In genomic region chr20:41136336-41136694, GRCh38 we compare ENCODE assay signal across 8 cellular contexts. TPM values are rescaled to one million over a fixed set of nuclear protein-coding genes. Genes with fewer than 3 reads are reported as not detected.
DNase-seq lines count a peak whose midpoint lies in the region; ATAC-seq and TF ChIP-seq lines count a peak whose summit lies in the region.

No MANE protein-coding gene starts in this region.

- no peaks in the 10 kb centered on the region for H3K9me3 ChIP-seq in KOPT-K1 (ENCODE audit: insufficient read depth, low read length, poor library complexity, severe bottlenecking)

- no peaks in the 10 kb centered on the region for H3K9me3 Mint-ChIP-seq in chondrocyte (ENCODE audit: low read depth)
- no peaks in the 10 kb centered on the region for H3K9me3 Mint-ChIP-seq in naive thymus-derived CD8-positive, alpha-beta T cell

- POLR2A ChIA-PET in naive thymus-derived CD8-positive, alpha-beta T cell (lab: Charles Lee), result interaction anchor here (0.7 to 16.1 kb wide), 7 partner anchors 8 to 204 kb away, joined by 3 to 734 read pairs (median 4); no protein-coding TSS in a partner anchor

- H3K4me3 Mint-ChIP-seq in chondrocyte (ENCODE audit: unreplicated experiment), result peak overlapping the region; percentile 70
- H3K4me3 Mint-ChIP-seq in naive thymus-derived CD8-positive, alpha-beta T cell, result peak overlapping the region; percentile 85 to 96 (median 93)

- DNase-seq in chondrocyte (ENCODE audit: low spot score), result no peak
- no peak for DNase-seq in naive thymus-derived CD8-positive, alpha-beta T cell
- DNase-seq in inferior parietal cortex (ENCODE audit: extremely low spot score), result no peak
- DNase-seq in OCI-M1 (lab: John Stamatoyannopoulos, UW), result no peak
- DNase-seq in activated CD8-positive, alpha-beta memory T cell treated with anti-CD3 and anti-CD28 coated beads, Interleukin-2, amount 50 U/mL, for 48 hours, result no peak

- H3K36me3 ChIP-seq in KOPT-K1 (ENCODE audit: insufficient read depth, low read length), result peaks cover 19% of the 10 kb centered on the region; the same call in 1 of the 2 replicates

- H3K27ac ChIP-seq in C4-2B, result peak overlapping the region; percentile 88
- peak overlapping the region; percentile 81 for H3K27ac ChIP-seq in KOPT-K1 (ENCODE audit: low read depth, low read length, poor library complexity, severe bottlenecking)

- H3K27me3 Mint-ChIP-seq in chondrocyte (ENCODE audit: low read depth), result no peaks in the 10 kb centered on the region
- no peaks in the 10 kb centered on the region for H3K27me3 Mint-ChIP-seq in naive thymus-derived CD8-positive, alpha-beta T cell

- no peak for ATAC-seq in naive thymus-derived CD8-positive, alpha-beta T cell
- ATAC-seq in HG02885 (IDR thresholded peaks at IDR 0.05; ENCODE audit: poor library complexity, unreplicated experiment), result no peak

- TF ChIP-seq CTCF in C4-2B (conservative IDR thresholded peaks at IDR 0.05), result no peak
- no peak for TF ChIP-seq CTCF in chondrocyte (IDR thresholded peaks at IDR 0.05)

- H3K27ac Mint-ChIP-seq in chondrocyte (ENCODE audit: unreplicated experiment), result peak overlapping the region; percentile 84
- peak overlapping the region; percentile 87 to 98 (median 94) for H3K27ac Mint-ChIP-seq in naive thymus-derived CD8-positive, alpha-beta T cell

- H3K4me1 Mint-ChIP-seq in chondrocyte (ENCODE audit: low read depth), result peaks cover 45% of the 10 kb centered on the region
- H3K4me1 Mint-ChIP-seq in naive thymus-derived CD8-positive, alpha-beta T cell, result peaks cover 35 to 64% (median 53%) of the 10 kb centered on the region in 4 donors

- no peaks in the 10 kb centered on the region for H3K36me3 Mint-ChIP-seq in chondrocyte (ENCODE audit: low read depth)
- peaks cover 0 to 4% (median 0%) of the 10 kb centered on the region in 3 donors for H3K36me3 Mint-ChIP-seq in naive thymus-derived CD8-positive, alpha-beta T cell

RNA-seq across cellular contexts. Expression of gene PLCG1, which starts 1.0 kb away (rescaled TPM):
- total RNA-seq in chondrocyte, result 139 to 152 TPM (median 140 TPM) in 3 replicates
- 100 to 1,000 TPM; 384 to 393 TPM for total RNA-seq in naive thymus-derived CD8-positive, alpha-beta T cell
- 10 to 100 TPM; 37.4 to 92.5 (median 53.2) TPM for polyA plus RNA-seq in naive thymus-derived CD8-positive, alpha-beta T cell
